ENCODE assay signal across 9 cellular contexts in genomic region chr2:36403675-36404230, GRCh38. TPM values are rescaled to one million over a fixed set of nuclear protein-coding genes. Genes with fewer than 3 reads are reported as not detected.
DNase-seq lines count a peak whose midpoint lies in the region; ATAC-seq, FAIRE-seq and TF ChIP-seq lines count a peak whose summit lies in the region.
"Had no signal": no experiment of that assay in that cellular context is flagged by ENCODE, and none has a peak within 500 bp of the region (broad histone marks: within the 10 kb centered on the region; RNA-seq: fewer than 3 reads in every experiment).

No MANE protein-coding gene starts in this region.

- peaks cover 7% of the 10 kb centered on the region for H3K4me1 Mint-ChIP-seq in progenitor cell of endocrine pancreas (ENCODE audit: low read depth)
- peaks cover 4% of the 10 kb centered on the region for H3K4me1 Mint-ChIP-seq in glutamatergic neuron (ENCODE audit: low read depth, unreplicated experiment)

- no peaks in the 10 kb centered on the region for H3K9me3 Mint-ChIP-seq in progenitor cell of endocrine pancreas (ENCODE audit: low read depth)
- H3K9me3 Mint-ChIP-seq in glutamatergic neuron (ENCODE audit: unreplicated experiment): no peaks in the 10 kb centered on the region

- peak; percentile 62 for ATAC-seq in GM19463 (IDR thresholded peaks at IDR 0.05; ENCODE audit: unreplicated experiment)

- no peaks in the 10 kb centered on the region for H3K36me3 Mint-ChIP-seq in progenitor cell of endocrine pancreas (ENCODE audit: insufficient read depth)
- no peaks in the 10 kb centered on the region for H3K36me3 Mint-ChIP-seq in glutamatergic neuron (ENCODE audit: unreplicated experiment)
- H3K36me3 Mint-ChIP-seq: activated naive CD8-positive, alpha-beta T cell had no signal

- TF ChIP-seq CTCF in AG10803 (conservative IDR thresholded peaks at IDR 0.05; ENCODE audit: low read length) (no peak), coronary artery (IDR thresholded peaks at IDR 0.05) (no peak), thyroid gland (IDR thresholded peaks at IDR 0.05) (no peak), progenitor cell of endocrine pancreas (IDR thresholded peaks at IDR 0.05; ENCODE audit: unreplicated experiment) (no peak), glutamatergic neuron (IDR thresholded peaks at IDR 0.05; ENCODE audit: partially characterized antibody, unreplicated experiment) (no peak)

- H3K27ac Mint-ChIP-seq in progenitor cell of endocrine pancreas (no peak overlapping the region), glutamatergic neuron (ENCODE audit: unreplicated experiment) (no peak overlapping the region)
- H3K27ac Mint-ChIP-seq: activated naive CD8-positive, alpha-beta T cell had no signal

- DNase-seq in AG10803 (ENCODE audit: low read depth): peak; percentile 70
- peak; percentile 62 for DNase-seq in HTR-8/SVneo (ENCODE audit: insufficient read length, low spot score)
- DNase-seq in coronary artery (ENCODE audit: low spot score): no peak
- DNase-seq in NCI-H774 (lab: John Stamatoyannopoulos, UW): no peak
- DNase-seq in thyroid gland: no peak
- no peak for DNase-seq in progenitor cell of endocrine pancreas (ENCODE audit: low spot score, unreplicated experiment)
- DNase-seq in glutamatergic neuron: no peak

- no peak for TF ChIP-seq POLR2A in thyroid gland (IDR thresholded peaks at IDR 0.05)

- WGBS in thyroid gland, 2 donors: 69 to 85% methylated on average over 1 of the region's 1 CpG

- H3K27me3 Mint-ChIP-seq in progenitor cell of endocrine pancreas: no peaks in the 10 kb centered on the region
- H3K27me3 Mint-ChIP-seq in glutamatergic neuron (ENCODE audit: unreplicated experiment): no peaks in the 10 kb centered on the region

- H3K9me3 ChIP-seq in thyroid gland: no peaks in the 10 kb centered on the region

- intact Hi-C loops in thyroid gland (cut with DNase I): no loop called here

- peak; percentile 81 for FAIRE-seq in HTR-8/SVneo (lab: Jason Lieb, UNC)

- peaks cover 30 to 40% of the 10 kb centered on the region in 2 donors for H3K4me1 ChIP-seq in thyroid gland

- no peaks in the 10 kb centered on the region for H3K27me3 ChIP-seq in thyroid gland

- peak overlapping the region; percentile 65 to 73 for H3K27ac ChIP-seq in coronary artery
- peak overlapping the region in 1 of 3 donors; percentile 8 for H3K27ac ChIP-seq in thyroid gland

- H3K4me3 ChIP-seq in AG10803 (ENCODE audit: low read length): no peak overlapping the region
- H3K4me3 ChIP-seq in coronary artery: no peak overlapping the region
- H3K4me3 ChIP-seq in thyroid gland (replicated peaks in 1 of 3): no peak overlapping the region

- no peaks in the 10 kb centered on the region for H3K36me3 ChIP-seq in thyroid gland

- H3K4me3 Mint-ChIP-seq in progenitor cell of endocrine pancreas (ENCODE audit: low read depth) (no peak overlapping the region), glutamatergic neuron (ENCODE audit: unreplicated experiment) (no peak overlapping the region)
- H3K4me3 Mint-ChIP-seq: activated naive CD8-positive, alpha-beta T cell had no signal

RNA-seq across cellular contexts. Expression of gene CRIM1, which starts 48.2 kb away (rescaled TPM):
- total RNA-seq in thyroid gland (100 to 1,000 TPM in 1 of 4 donors, 10 to 100 TPM in 3; 49.5 to 104 (median 71.5) TPM), progenitor cell of endocrine pancreas (25.8 and 33.8 TPM in 2 replicates), glutamatergic neuron (ENCODE audit: unreplicated experiment) (35.7 TPM)

Comparison
In these comparisons a context has a peak if more than half of its experiments do, and no peak if none do; other contexts are left out.
1. DNase-seq: peak in AG10803 (single experiment) and HTR-8/SVneo (single experiment); none in coronary artery (single experiment), NCI-H774 (single experiment), thyroid gland (0 of 2), progenitor cell of endocrine pancreas (single experiment) and glutamatergic neuron (single experiment).